17 cellular contexts compared by ENCODE assay signal in genomic region chr1:87129606-87130005, GRCh38.
DNase-seq lines count a peak whose midpoint lies in the region; ATAC-seq and TF ChIP-seq lines count a peak whose summit lies in the region.
"Had no signal": no experiment of that assay in that cellular context is flagged by ENCODE, and none has a peak within 500 bp of the region (broad histone marks: within the 10 kb centered on the region; RNA-seq: fewer than 3 reads in every experiment).

No MANE protein-coding gene starts in this region.

- H3K9me3 ChIP-seq in fibroblast of lung (ENCODE audit: control insufficient read depth, insufficient read depth, low read depth, low read length) (no peaks in the 10 kb centered on the region), muscle layer of duodenum (ENCODE audit: control insufficient read depth in 1 of 2, low read length in 2 of 2) (no peaks in the 10 kb centered on the region), testis (no peaks in the 10 kb centered on the region), PC-3 (ENCODE audit: low read length) (no peaks in the 10 kb centered on the region)

- no peaks in the 10 kb centered on the region for H3F3A ChIP-seq in PC-3 (ENCODE audit: low read length, unreplicated experiment)

- POLR2A ChIA-PET in PC-3 (lab: Charles Lee; ENCODE audit: unreplicated experiment), result no interaction called here

- H3K4me3 ChIP-seq in fibroblast of lung (replicated peaks in 1 of 4; ENCODE audit: control extremely low read depth in 1 of 4, insufficient read depth in 1 of 4, low read depth in 3 of 4, low read length in 4 of 4) (peak overlapping the region in 3 of 4 experiments; percentile 15 to 47 (median 35)), muscle layer of duodenum (ENCODE audit: low read depth in 1 of 2, low read length in 2 of 2) (no peak overlapping the region), testis (no peak overlapping the region), PC-3 (ENCODE audit: low read length) (no peak overlapping the region)
- H3K4me3 ChIP-seq: smooth muscle cell had no signal

- no TSS peak for BruUV-seq in PC-3 (replicated peaks; lab: Mats Ljungman, UMichigan)

- TF ChIP-seq POLR2A in testis (IDR thresholded peaks at IDR 0.05), result no peak

- H3K9ac ChIP-seq in fibroblast of lung (ENCODE audit: insufficient read depth, low read length), result no peak overlapping the region
- no peak overlapping the region for H3K9ac ChIP-seq in PC-3 (ENCODE audit: low read length)

- H4K20me1 ChIP-seq in fibroblast of lung (ENCODE audit: control insufficient read depth, extremely low read depth, insufficient read depth, low read length) (no peaks in the 10 kb centered on the region), PC-3 (ENCODE audit: low read length) (no peaks in the 10 kb centered on the region)

- no peaks in the 10 kb centered on the region for H3K79me2 ChIP-seq in fibroblast of lung (ENCODE audit: control insufficient read depth, insufficient read depth, low read length)
- H3K79me2 ChIP-seq in PC-3 (ENCODE audit: low read length), result no peaks in the 10 kb centered on the region

- peak overlapping the region; percentile 88 for H2AFZ ChIP-seq in fibroblast of lung (ENCODE audit: low read length)
- H2AFZ ChIP-seq in PC-3 (ENCODE audit: low read length), result no peak overlapping the region

- whole genome bisulfite sequencing in testis, 2 donors, result 49 to 75% methylated on average over 8 of the region's 8 CpGs

- peak; percentile 45 for DNase-seq in MV-4-11 (lab: John Stamatoyannopoulos, UW)
- DNase-seq in fibroblast of lung (ENCODE audit: low read depth in 2 of 2), result peak in 1 of 2 donors; percentile 52
- DNase-seq in testis, result no peak
- DNase-seq in T-helper 1 cell, result no peak
- no peak for DNase-seq in 8988T
- DNase-seq in PC-3, result no peak
- DNase-seq: activated CD4-positive, alpha-beta T cell treated with anti-CD3 and anti-CD28 coated beads for 1 hour; activated naive CD4-positive, alpha-beta T cell; DMS 273 treated with DMSO at 0.1 percent for 48 hours; foreskin melanocyte; Kasumi-1; NCI-H1694; NCI-H345; stimulated activated naive B cell treated with anti-CD40 and anti-IgM and Interleukin-4, amounts not matched to agents 10 μg/mL and 1 μg/mL and 100 μg/mL, for 72 hours had no signal

- H3K4me1 ChIP-seq in fibroblast of lung (ENCODE audit: control insufficient read depth, extremely low read depth, insufficient read depth, low read length), result peaks cover 7% of the 10 kb centered on the region
- H3K4me1 ChIP-seq in muscle layer of duodenum (ENCODE audit: control insufficient read depth in 1 of 2, insufficient read depth in 2 of 2, low read length in 2 of 2), result peaks cover 0 to 16% of the 10 kb centered on the region in 2 donors
- peaks cover 27% of the 10 kb centered on the region for H3K4me1 ChIP-seq in testis
- no peaks in the 10 kb centered on the region for H3K4me1 ChIP-seq in PC-3 (ENCODE audit: insufficient read depth, low read length)

- H3K27me3 ChIP-seq in fibroblast of lung (ENCODE audit: control insufficient read depth, insufficient read depth, low read length) (no peaks in the 10 kb centered on the region), muscle layer of duodenum (ENCODE audit: low read depth, low read length) (no peaks in the 10 kb centered on the region), testis (no peaks in the 10 kb centered on the region), PC-3 (ENCODE audit: low read length) (no peaks in the 10 kb centered on the region)

- H3K4me2 ChIP-seq in fibroblast of lung (ENCODE audit: extremely low read depth, insufficient read depth, low read length) (peak overlapping the region; percentile 77), PC-3 (ENCODE audit: low read length) (no peak overlapping the region)
- H3K4me2 ChIP-seq: smooth muscle cell had no signal

- no peak for ATAC-seq in HG03095 (IDR thresholded peaks at IDR 0.05; ENCODE audit: unreplicated experiment)
- ATAC-seq in PC-3, result no peak
- ATAC-seq: stimulated activated naive B cell treated with anti-CD40 and anti-IgM and Interleukin-4, amounts not matched to agents 10 μg/mL and 1 μg/mL and 100 μg/mL, for 72 hours had no signal

- intact Hi-C loops in testis (cut with DNase I; ENCODE audit: low total_unique reads), result no loop called here
- intact Hi-C loops in PC-3 (cut with micrococcal nuclease), result loop anchor here (5.0 to 10.0 kb wide), 2 partner anchors 148 to 825 kb away; no protein-coding TSS in a partner anchor

- TF ChIP-seq CTCF in fibroblast of lung (conservative IDR thresholded peaks at IDR 0.05 in 1 of 2, IDR thresholded peaks at IDR 0.05 in 1 of 2; ENCODE audit: low read depth in 1 of 2, low read length in 2 of 2), result no peak
- no peak for TF ChIP-seq CTCF in testis (IDR thresholded peaks at IDR 0.05)
- no peak for TF ChIP-seq CTCF in PC-3 (conservative IDR thresholded peaks at IDR 0.05; ENCODE audit: low read depth, low read length)

- CTCF ChIA-PET in PC-3 (lab: Charles Lee), result interaction anchor here (0.5 kb wide), 1 partner anchor 166 kb away, joined by 3 read pairs; no protein-coding TSS in a partner anchor

- H3K27ac ChIP-seq in fibroblast of lung (ENCODE audit: insufficient read depth, low read length), result no peak overlapping the region
- peak overlapping the region; percentile 41 for H3K27ac ChIP-seq in muscle layer of duodenum (ENCODE audit: low read length)
- H3K27ac ChIP-seq in testis, result peak overlapping the region; percentile 5 to 55
- H3K27ac ChIP-seq in PC-3 (ENCODE audit: low read length), result no peak overlapping the region

- H3K9me2 ChIP-seq in PC-3 (replicated peaks; ENCODE audit: low read length), result no peaks in the 10 kb centered on the region

- H3K36me3 ChIP-seq in fibroblast of lung (ENCODE audit: control insufficient read depth, insufficient read depth, low read length), result no peaks in the 10 kb centered on the region
- no peaks in the 10 kb centered on the region for H3K36me3 ChIP-seq in muscle layer of duodenum (ENCODE audit: control insufficient read depth in 1 of 2, insufficient read depth in 2 of 2, low read length in 2 of 2)
- H3K36me3 ChIP-seq in testis (ENCODE audit: low read depth, missing control alignments), result no peaks in the 10 kb centered on the region
- H3K36me3 ChIP-seq in PC-3 (ENCODE audit: low read depth, low read length), result no peaks in the 10 kb centered on the region

Comparison
In these comparisons a context has a peak if more than half of its experiments do, and no peak if none do; other contexts are left out.
1. H3K27ac ChIP-seq: peak in muscle layer of duodenum (single experiment) and testis (2 of 2); none in fibroblast of lung (single experiment) and PC-3 (single experiment).
2. H3K4me3 ChIP-seq: peak in fibroblast of lung (3 of 4); none in muscle layer of duodenum (0 of 2), testis (0 of 2) and PC-3 (single experiment).